In genomic region chr2:201515573-201516246, GRCh38 we compare ENCODE assay signal across 17 cellular contexts.
"Had no signal": no experiment of that assay in that cellular context is flagged by ENCODE, and none has a peak within 500 bp of the region (broad histone marks: within the 10 kb centered on the region; RNA-seq: fewer than 3 reads in every experiment).

No MANE protein-coding gene starts in this region.

- ATAC-seq: heart right ventricle; naive thymus-derived CD4-positive, alpha-beta T cell; natural killer cell treated with Interleukin-12 subunit alpha and Interleukin-12 subunit beta and Interleukin-15 and Interleukin-18, amount 100 ng/mL, for 72 hours; right lobe of liver; stimulated activated naive B cell treated with anti-CD40 and anti-IgM and Interleukin-4, amounts not matched to agents 10 μg/mL and 1 μg/mL and 100 μg/mL, for 72 hours; stimulated activated naive CD8-positive, alpha-beta T cell treated with anti-CD3 and anti-CD28 coated beads, Interleukin-15, Interleukin-2, amounts not matched to agents 100 U/mL and 50 U/mL, for 24 hours had no signal

- DNase-seq: heart right ventricle; kidney; left ventricle myocardium inferior; mesendoderm; naive thymus-derived CD4-positive, alpha-beta T cell; ovary; right lobe of liver; stimulated activated CD4-positive, alpha-beta T cell treated with anti-CD3 and anti-CD28 coated beads, Interleukin-1b, Interleukin-23, amount 100 ng/mL, for 48 hours; stimulated activated CD4-positive, alpha-beta T cell treated with anti-CD3 and anti-CD28 coated beads, Interleukin-2, amount 100 ng/mL, for 48 hours; stimulated activated naive B cell treated with anti-CD40 and anti-IgM and Interleukin-4, amounts not matched to agents 10 μg/mL and 1 μg/mL and 100 μg/mL, for 72 hours; stimulated activated naive CD8-positive, alpha-beta T cell treated with anti-CD3 and anti-CD28 coated beads, Interleukin-15, Interleukin-2, amounts not matched to agents 100 U/mL and 50 U/mL, for 24 hours; stomach; testis; thyroid gland; transverse colon; upper lobe of left lung had no signal
